29 cellular contexts compared by ENCODE assay signal in genomic region chr18:44626807-44627206, GRCh38. TPM values are rescaled to one million over a fixed set of nuclear protein-coding genes. Genes with fewer than 3 reads are reported as not detected.
DNase-seq lines count a peak whose midpoint lies in the region; ATAC-seq, FAIRE-seq and TF ChIP-seq lines count a peak whose summit lies in the region.
"Had no signal": no experiment of that assay in that cellular context is flagged by ENCODE, and none has a peak within 500 bp of the region (broad histone marks: within the 10 kb centered on the region; RNA-seq: fewer than 3 reads in every experiment).

No MANE protein-coding gene starts in this region.

- H3K4me3 ChIP-seq in breast epithelium = no peak overlapping the region
- H3K4me3 ChIP-seq in fibroblast of mammary gland (ENCODE audit: control insufficient read depth, low read depth, low read length) = no peak overlapping the region
- H3K4me3 ChIP-seq in psoas muscle = no peak overlapping the region
- H3K4me3 ChIP-seq: GM12878, upper lobe of right lung had no signal

- intact Hi-C loops in MCF 10A (cut with micrococcal nuclease) (no loop called here), breast epithelium (cut with DNase I; ENCODE audit: low total_unique reads) (no loop called here), psoas muscle (cut with DNase I) (no loop called here)

- H3K4me1 ChIP-seq in breast epithelium (no peaks in the 10 kb centered on the region), psoas muscle (peaks cover 7% of the 10 kb centered on the region)
- H3K4me1 ChIP-seq: upper lobe of right lung had no signal

- H3K36me3 Mint-ChIP-seq in MCF 10A (ENCODE audit: insufficient read depth, unreplicated experiment) = no peaks in the 10 kb centered on the region

- BruUV-seq in MCF 10A (replicated peaks; lab: Mats Ljungman, UMichigan) = no TSS peak

- CTCF ChIA-PET in MCF 10A (lab: Yijun Ruan, JAX) = interaction anchor here (0.9 to 1.5 kb wide), 2 partner anchors 88 to 1006 kb away, joined by 4 read pairs; no protein-coding TSS in a partner anchor

- POLR2A ChIA-PET in MCF 10A (lab: Yijun Ruan, JAX) = interaction anchor here (0.6 to 1.0 kb wide), 2 partner anchors 24 to 97 kb away, joined by 3 read pairs; no protein-coding TSS in a partner anchor

- no peaks in the 10 kb centered on the region for H3K9me3 Mint-ChIP-seq in MCF 10A (ENCODE audit: unreplicated experiment)
- H3K9me3 Mint-ChIP-seq: central memory CD8-positive, alpha-beta T cell had no signal

- TF ChIP-seq CTCF in MCF 10A (IDR thresholded peaks at IDR 0.05; ENCODE audit: unreplicated experiment) (no peak), breast epithelium (IDR thresholded peaks at IDR 0.05) (no peak), fibroblast of mammary gland (conservative IDR thresholded peaks at IDR 0.05; ENCODE audit: control insufficient read depth, insufficient read depth, low read depth, low read length) (no peak), psoas muscle (IDR thresholded peaks at IDR 0.05) (no peak)

- peak overlapping the region; percentile 40 for H3K27ac Mint-ChIP-seq in MCF 10A (ENCODE audit: low read depth, unreplicated experiment)
- H3K27ac Mint-ChIP-seq: B cell had no signal

- no peak for TF ChIP-seq POLR2A in breast epithelium (IDR thresholded peaks at IDR 0.05)

- no peaks in the 10 kb centered on the region for H3K27me3 Mint-ChIP-seq in MCF 10A (ENCODE audit: insufficient read depth, unreplicated experiment)
- H3K27me3 Mint-ChIP-seq: B cell; central memory CD8-positive, alpha-beta T cell had no signal

- ATAC-seq in psoas muscle (peak; percentile 44 to 74 (median 63)), GM19455 (IDR thresholded peaks at IDR 0.05; ENCODE audit: unreplicated experiment) (no peak)
- ATAC-seq: GM12878, upper lobe of right lung had no signal

- peaks cover 8% of the 10 kb centered on the region for H3K4me1 Mint-ChIP-seq in MCF 10A (ENCODE audit: insufficient read depth, unreplicated experiment)
- H3K4me1 Mint-ChIP-seq: central memory CD8-positive, alpha-beta T cell had no signal

- H3K27me3 ChIP-seq in breast epithelium (no peaks in the 10 kb centered on the region), psoas muscle (ENCODE audit: insufficient read depth in 3 of 3, low read length in 2 of 3) (no peaks in the 10 kb centered on the region)
- H3K27me3 ChIP-seq: neutrophil, upper lobe of right lung had no signal

- no peaks in the 10 kb centered on the region for H3K9me3 ChIP-seq in breast epithelium
- H3K9me3 ChIP-seq in psoas muscle = no peaks in the 10 kb centered on the region
- H3K9me3 ChIP-seq: neutrophil, upper lobe of right lung had no signal

- WGBS in psoas muscle, 3 donors = 71 to 75% (median 71%) methylated on average over 2 of the region's 2 CpGs

- H3K27ac ChIP-seq in breast epithelium (no peak overlapping the region), psoas muscle (no peak overlapping the region)
- H3K27ac ChIP-seq: KMS-11, neutrophil, RWPE1, upper lobe of right lung had no signal

- DNase-seq in MCF 10A (ENCODE audit: unreplicated experiment) (peak; percentile 25), breast epithelium (ENCODE audit: low spot score in 2 of 2) (no peak), RCC 7860 (ENCODE audit: low spot score) (peak; percentile 40), fibroblast of mammary gland (ENCODE audit: low read depth) (peak; percentile 22), psoas muscle (no peak), nucleus accumbens (lab: John Stamatoyannopoulos, UW) (no peak), AG08396 (ENCODE audit: low spot score) (no peak)
- DNase-seq: activated CD4-positive, alpha-beta T cell treated with anti-CD3 and anti-CD28 coated beads, Interleukin-2, amount 50 U/mL, for 48 hours; activated CD4-positive, CD25-positive, alpha-beta regulatory T cell; activated CD8-positive, alpha-beta memory T cell treated with anti-CD3 and anti-CD28 coated beads, Interleukin-2, amount 50 U/mL, for 4 hours; activated naive CD4-positive, alpha-beta T cell treated with anti-CD3 and anti-CD28 coated beads, Interleukin-2, amount 50 U/mL, for 16 hours; anterior cingulate cortex; DMS79; H7; hippocampal formation; NCI-H1048; NCI-H187 treated with DMSO at 0.1 percent for 48 hours; NCI-H526 treated with DMSO at 0.1 percent for 48 hours; substantia nigra; T1000; upper lobe of right lung had no signal

- H3K36me3 ChIP-seq in breast epithelium (no peaks in the 10 kb centered on the region), psoas muscle (ENCODE audit: insufficient read depth in 1 of 2, low read depth in 1 of 2) (no peaks in the 10 kb centered on the region)
- H3K36me3 ChIP-seq: neutrophil, upper lobe of right lung had no signal

- H3K4me3 Mint-ChIP-seq in MCF 10A (ENCODE audit: unreplicated experiment) = no peak overlapping the region
- H3K4me3 Mint-ChIP-seq: B cell; central memory CD8-positive, alpha-beta T cell had no signal

- FAIRE-seq in RCC 7860 (lab: Jason Lieb, UNC) = no peak
- FAIRE-seq: A204.1, GM12878 had no signal

RNA-seq across cellular contexts. Expression of gene SETBP1, which starts 53.9 kb away (rescaled TPM):
- 4.8 and 4.9 TPM in 2 replicates for total RNA-seq in MCF 10A (2022)
- total RNA-seq in breast epithelium = 10 to 100 TPM; 26.2 to 40.1 (median 37.0) TPM
- total RNA-seq in psoas muscle = 10 to 100 TPM; 10.5 to 21.0 (median 20.2) TPM
- polyA plus RNA-seq in psoas muscle = 1 to 10 TPM in 2 of 3 donors, under 1 TPM in 1; 0.61 to 4.8 (median 2.5) TPM

Comparison
In these comparisons a context has a peak if more than half of its experiments do, and no peak if none do; other contexts are left out.
1. DNase-seq: peak in MCF 10A (single experiment), RCC 7860 (single experiment) and fibroblast of mammary gland (single experiment); none in breast epithelium (0 of 2), psoas muscle (0 of 2), nucleus accumbens (0 of 56) and AG08396 (single experiment).